14 cellular contexts compared by ENCODE assay signal in the genomic region with DNA sequence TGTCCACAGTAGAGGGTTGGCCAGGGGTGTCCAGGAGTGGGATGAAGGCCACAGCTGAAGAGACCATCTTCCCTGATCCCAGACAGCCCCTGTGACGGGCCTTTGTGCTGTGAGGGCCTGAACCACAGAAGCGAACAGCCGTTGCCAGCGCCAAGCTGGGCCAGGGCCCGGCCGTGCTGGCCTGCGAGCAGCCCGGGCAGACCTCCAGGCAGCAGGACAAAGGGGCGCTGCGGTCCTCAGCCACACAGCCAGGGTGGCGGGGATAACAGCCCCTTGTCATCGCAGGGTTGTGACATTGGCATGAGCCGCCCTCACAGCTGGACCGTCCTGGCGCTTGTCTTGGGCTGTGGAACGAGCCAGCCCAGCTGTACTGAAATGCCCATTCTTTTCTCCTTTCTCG.
A peak's percentile ranks its signal among the peaks of the same experiment; 100 is the strongest.
DNase-seq lines count a peak whose midpoint lies in the region; ATAC-seq and TF ChIP-seq lines count a peak whose summit lies in the region.
"Had no signal": no experiment of that assay in that cellular context is flagged by ENCODE, and none has a peak within 500 bp of the region (broad histone marks: within the 10 kb centered on the region; RNA-seq: fewer than 3 reads in every experiment).

No MANE protein-coding gene starts in this region.

- no peak for ATAC-seq in activated CD8-positive, alpha-beta T cell treated with anti-CD3 and anti-CD28 coated beads for 36 hours
- no peak for ATAC-seq in activated CD8-positive, alpha-beta T cell treated with anti-CD3 and anti-CD28 coated beads, Interleukin-2, amount 10 ng/mL, durations not matched to agents 7 days and 5 days
- ATAC-seq: stimulated activated naive CD8-positive, alpha-beta T cell treated with anti-CD3 and anti-CD28 coated beads, Interleukin-15, amount 100 ng/mL, for 72 hours had no signal

- peaks cover 87% of the 10 kb centered on the region for H3K4me1 Mint-ChIP-seq in activated CD8-positive, alpha-beta T cell treated with anti-CD3 and anti-CD28 coated beads for 36 hours (ENCODE audit: low read depth)
- peaks cover 79% of the 10 kb centered on the region for H3K4me1 Mint-ChIP-seq in activated CD8-positive, alpha-beta T cell treated with anti-CD3 and anti-CD28 coated beads, Interleukin-2, amount 10 ng/mL, durations not matched to agents 7 days and 5 days (ENCODE audit: low read depth)

- no peak for TF ChIP-seq POLR2A in thyroid gland (IDR thresholded peaks at IDR 0.05)
- no peak for TF ChIP-seq POLR2A in esophagus squamous epithelium (IDR thresholded peaks at IDR 0.05)

- no peaks in the 10 kb centered on the region for H3K36me3 ChIP-seq in thyroid gland
- no peaks in the 10 kb centered on the region for H3K36me3 ChIP-seq in esophagus squamous epithelium

- H3K4me3 Mint-ChIP-seq in activated CD8-positive, alpha-beta T cell treated with anti-CD3 and anti-CD28 coated beads for 36 hours, result no peak overlapping the region
- no peak overlapping the region for H3K4me3 Mint-ChIP-seq in activated CD8-positive, alpha-beta T cell treated with anti-CD3 and anti-CD28 coated beads, Interleukin-2, amount 10 ng/mL, durations not matched to agents 7 days and 5 days

- POLR2A ChIA-PET in activated CD8-positive, alpha-beta T cell treated with anti-CD3 and anti-CD28 coated beads for 36 hours (lab: Charles Lee), result interaction anchor here (1.0 to 4.6 kb wide), 3 partner anchors 12 to 47 kb away, joined by 3 to 51 read pairs (median 3); no protein-coding TSS in a partner anchor
- POLR2A ChIA-PET in activated CD8-positive, alpha-beta T cell treated with anti-CD3 and anti-CD28 coated beads, Interleukin-2, amount 10 ng/mL, durations not matched to agents 7 days and 5 days (lab: Charles Lee), result interaction anchor here (4.9 kb wide), 1 partner anchor 47 kb away, joined by 32 read pairs; no protein-coding TSS in a partner anchor

- no peaks in the 10 kb centered on the region for H3K27me3 Mint-ChIP-seq in activated CD8-positive, alpha-beta T cell treated with anti-CD3 and anti-CD28 coated beads for 36 hours
- no peaks in the 10 kb centered on the region for H3K27me3 Mint-ChIP-seq in activated CD8-positive, alpha-beta T cell treated with anti-CD3 and anti-CD28 coated beads, Interleukin-2, amount 10 ng/mL, durations not matched to agents 7 days and 5 days (ENCODE audit: low read depth)
- H3K27me3 Mint-ChIP-seq: stimulated activated naive CD8-positive, alpha-beta T cell treated with anti-CD3 and anti-CD28 coated beads, Interleukin-15, amount 100 ng/mL, for 72 hours had no signal

- DNase-seq in activated CD8-positive, alpha-beta T cell treated with anti-CD3 and anti-CD28 coated beads for 36 hours, result no peak
- no peak for DNase-seq in activated CD8-positive, alpha-beta T cell treated with anti-CD3 and anti-CD28 coated beads, Interleukin-2, amount 10 ng/mL, durations not matched to agents 7 days and 5 days
- DNase-seq in coronary artery (ENCODE audit: low spot score) (peak; percentile 75), medulla oblongata (ENCODE audit: extremely low spot score) (peak; percentile 97), thyroid gland (peak; percentile 39 to 47), esophagus squamous epithelium (lab: John Stamatoyannopoulos, UW) (no peak), GOT3 (lab: John Stamatoyannopoulos, UW) (no peak)
- DNase-seq in activated CD8-positive, alpha-beta memory T cell treated with anti-CD3 and anti-CD28 coated beads, Interleukin-2, amount 50 U/mL, for 4 hours, result no peak
- DNase-seq: activated CD8-positive, alpha-beta memory T cell treated with anti-CD3 and anti-CD28 coated beads, Interleukin-2, amount 50 U/mL, for 48 hours; effector CD4-positive, alpha-beta T cell; retina; stimulated activated CD4-positive, alpha-beta T cell treated with anti-CD3 and anti-CD28 coated beads, Interleukin-4, amount 100 ng/mL, for 4 hours; stimulated activated naive CD8-positive, alpha-beta T cell treated with anti-CD3 and anti-CD28 coated beads, Interleukin-15, amount 100 ng/mL, for 72 hours had no signal

- peaks cover 14% of the 10 kb centered on the region for H3K36me3 Mint-ChIP-seq in activated CD8-positive, alpha-beta T cell treated with anti-CD3 and anti-CD28 coated beads for 36 hours (ENCODE audit: low read depth)
- H3K36me3 Mint-ChIP-seq in activated CD8-positive, alpha-beta T cell treated with anti-CD3 and anti-CD28 coated beads, Interleukin-2, amount 10 ng/mL, durations not matched to agents 7 days and 5 days (ENCODE audit: low read depth), result peaks cover 6% of the 10 kb centered on the region

- H3K9me3 Mint-ChIP-seq in activated CD8-positive, alpha-beta T cell treated with anti-CD3 and anti-CD28 coated beads for 36 hours, result no peaks in the 10 kb centered on the region
- H3K9me3 Mint-ChIP-seq in activated CD8-positive, alpha-beta T cell treated with anti-CD3 and anti-CD28 coated beads, Interleukin-2, amount 10 ng/mL, durations not matched to agents 7 days and 5 days (ENCODE audit: insufficient read depth), result no peaks in the 10 kb centered on the region
- H3K9me3 Mint-ChIP-seq: stimulated activated naive CD8-positive, alpha-beta T cell treated with anti-CD3 and anti-CD28 coated beads, Interleukin-15, amount 100 ng/mL, for 72 hours had no signal

- H3K4me1 ChIP-seq in thyroid gland (peaks cover 33 to 41% of the 10 kb centered on the region in 2 donors), esophagus squamous epithelium (peaks cover 5 to 38% (median 9%) of the 10 kb centered on the region in 3 donors)

- H3K27me3 ChIP-seq in thyroid gland (no peaks in the 10 kb centered on the region), esophagus squamous epithelium (no peaks in the 10 kb centered on the region)

- peak overlapping the region; percentile 95 for H3K27ac Mint-ChIP-seq in activated CD8-positive, alpha-beta T cell treated with anti-CD3 and anti-CD28 coated beads for 36 hours
- no peak overlapping the region for H3K27ac Mint-ChIP-seq in activated CD8-positive, alpha-beta T cell treated with anti-CD3 and anti-CD28 coated beads, Interleukin-2, amount 10 ng/mL, durations not matched to agents 7 days and 5 days

- TF ChIP-seq CTCF in activated CD8-positive, alpha-beta T cell treated with anti-CD3 and anti-CD28 coated beads for 36 hours (IDR thresholded peaks at IDR 0.05), result no peak
- TF ChIP-seq CTCF in coronary artery (IDR thresholded peaks at IDR 0.05) (no peak), thyroid gland (IDR thresholded peaks at IDR 0.05) (no peak), esophagus squamous epithelium (IDR thresholded peaks at IDR 0.05) (no peak)

- no peaks in the 10 kb centered on the region for H3K9me3 ChIP-seq in thyroid gland
- H3K9me3 ChIP-seq in esophagus squamous epithelium, result no peaks in the 10 kb centered on the region

- H3K4me3 ChIP-seq in coronary artery (no peak overlapping the region), thyroid gland (replicated peaks in 1 of 3) (no peak overlapping the region), esophagus squamous epithelium (no peak overlapping the region)
- H3K4me3 ChIP-seq: SK-N-MC had no signal

- intact Hi-C loops in activated CD8-positive, alpha-beta T cell treated with anti-CD3 and anti-CD28 coated beads for 36 hours (cut with micrococcal nuclease), result loop anchor here (5.0 kb wide), 1 partner anchor 298 kb away; no protein-coding TSS in a partner anchor
- intact Hi-C loops in thyroid gland (cut with DNase I), result loop anchor here (10.0 kb wide), 2 partner anchors 50 to 240 kb away; no protein-coding TSS in a partner anchor
- intact Hi-C loops in esophagus squamous epithelium (cut with DNase I), result no loop called here

- 63 to 80% methylated on average over 17 of the region's 17 CpGs for WGBS in thyroid gland, 2 donors
- WGBS in esophagus squamous epithelium, 2 donors, result 92% methylated on average over 7 of the region's 17 CpGs; no CpG with 5 or more reads in 1 of the 2 donors

- H3K27ac ChIP-seq in coronary artery (peak overlapping the region in 1 of 2 donors; percentile 50), thyroid gland (peak overlapping the region; percentile 24 to 66 (median 65)), esophagus squamous epithelium (no peak overlapping the region)
- H3K27ac ChIP-seq: SK-N-MC had no signal

- CTCF ChIA-PET in activated CD8-positive, alpha-beta T cell treated with anti-CD3 and anti-CD28 coated beads for 36 hours (lab: Charles Lee), result interaction anchor here (0.7 kb wide), 1 partner anchor 47 kb away, joined by 4 read pairs; no protein-coding TSS in a partner anchor
- CTCF ChIA-PET in activated CD8-positive, alpha-beta T cell treated with anti-CD3 and anti-CD28 coated beads, Interleukin-2, amount 10 ng/mL, durations not matched to agents 7 days and 5 days (lab: Charles Lee), result interaction anchor here (0.9 to 3.0 kb wide), 3 partner anchors 16 to 48 kb away, joined by 3 to 29 read pairs (median 3); no protein-coding TSS in a partner anchor

Comparison
In these comparisons a context has a peak if more than half of its experiments do, and no peak if none do; other contexts are left out.
1. DNase-seq: peak in coronary artery (single experiment), medulla oblongata (single experiment) and thyroid gland (2 of 2); none in activated CD8-positive, alpha-beta T cell treated with anti-CD3 and anti-CD28 coated beads for 36 hours (single experiment), activated CD8-positive, alpha-beta T cell treated with anti-CD3 and anti-CD28 coated beads, Interleukin-2, amount 10 ng/mL, durations not matched to agents 7 days and 5 days (single experiment), esophagus squamous epithelium (single experiment), activated CD8-positive, alpha-beta memory T cell treated with anti-CD3 and anti-CD28 coated beads, Interleukin-2, amount 50 U/mL, for 4 hours (single experiment) and GOT3 (single experiment).
2. H3K27ac ChIP-seq: peak in thyroid gland (3 of 3); none in esophagus squamous epithelium (0 of 4).